Comparison of ENCODE assay signal across 1 cellular context in the genomic region with DNA sequence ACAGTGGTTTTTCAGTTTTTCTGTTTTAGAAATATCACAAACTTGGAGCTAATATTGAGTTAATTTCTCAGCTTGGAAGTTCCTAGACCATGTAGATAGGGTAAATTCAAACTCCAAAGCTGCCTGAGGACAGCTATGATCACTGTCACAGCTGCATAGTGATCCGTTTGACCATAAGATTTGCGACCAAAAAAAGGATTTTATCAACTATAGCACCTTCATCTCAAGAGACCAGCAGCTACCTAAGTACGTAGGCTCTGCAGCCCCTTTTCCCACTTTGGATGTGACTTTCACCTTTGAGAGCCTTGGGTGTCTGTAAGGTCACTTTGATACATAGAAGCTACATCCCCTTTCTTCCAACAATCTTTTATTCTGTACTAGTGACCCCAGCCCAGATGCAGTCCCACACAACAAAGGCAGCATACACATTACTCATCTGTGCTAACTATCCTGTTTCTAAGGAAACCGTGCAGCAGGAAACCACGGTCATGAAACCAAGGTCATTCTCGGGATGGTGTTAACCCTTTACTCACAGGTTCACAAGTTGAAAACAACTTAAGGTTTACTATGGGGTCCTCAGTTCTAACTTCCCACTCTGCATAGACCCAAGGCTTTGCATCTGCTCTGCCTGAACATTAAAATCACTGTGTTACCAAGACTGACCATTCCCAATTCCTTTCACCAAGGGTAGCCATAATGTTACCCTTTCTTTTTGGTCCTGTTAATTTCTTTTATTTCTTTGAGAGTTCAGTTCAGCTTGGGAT.
TF ChIP-seq lines count a peak whose summit lies in the region.

No MANE protein-coding gene starts in this region.

TF ChIP-seq in H1, 55 proteins besides CTCF, POLR2A, EP300 and RAD21 (continued from another document):
- TF ChIP-seq EGR1 (IDR thresholded peaks at IDR 0.05; ENCODE audit: borderline replicate concordance, low read depth, low read length) (no peak), RFX5 (IDR thresholded peaks at IDR 0.05; ENCODE audit: borderline replicate concordance, low read depth, low read length) (no peak), EZH2 (IDR thresholded peaks at IDR 0.05; ENCODE audit: low read depth, low read length, severe bottlenecking) (no peak)
- TF ChIP-seq, protein P1, sequence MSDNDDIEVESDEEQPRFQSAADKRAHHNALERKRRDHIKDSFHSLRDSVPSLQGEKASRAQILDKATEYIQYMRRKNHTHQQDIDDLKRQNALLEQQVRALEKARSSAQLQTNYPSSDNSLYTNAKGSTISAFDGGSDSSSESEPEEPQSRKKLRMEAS (IDR thresholded peaks at IDR 0.05) = no peak
- TF ChIP-seq, protein P2, sequence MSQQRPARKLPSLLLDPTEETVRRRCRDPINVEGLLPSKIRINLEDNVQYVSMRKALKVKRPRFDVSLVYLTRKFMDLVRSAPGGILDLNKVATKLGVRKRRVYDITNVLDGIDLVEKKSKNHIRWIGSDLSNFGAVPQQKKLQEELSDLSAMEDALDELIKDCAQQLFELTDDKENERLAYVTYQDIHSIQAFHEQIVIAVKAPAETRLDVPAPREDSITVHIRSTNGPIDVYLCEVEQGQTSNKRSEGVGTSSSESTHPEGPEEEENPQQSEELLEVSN (IDR thresholded peaks at IDR 0.05) = no peak
